21 cellular contexts compared by ENCODE assay signal in genomic region chr1:172885411-172885810, GRCh38.
A peak's percentile ranks its signal among the peaks of the same experiment; 100 is the strongest.
DNase-seq lines count a peak whose midpoint lies in the region; TF ChIP-seq lines count a peak whose summit lies in the region.
"Had no signal": no experiment of that assay in that cellular context is flagged by ENCODE, and none has a peak within 500 bp of the region (broad histone marks: within the 10 kb centered on the region; RNA-seq: fewer than 3 reads in every experiment).

No MANE protein-coding gene starts in this region.

- no peak for TF ChIP-seq POLR2A in vagina (IDR thresholded peaks at IDR 0.05)

- intact Hi-C loops in vagina (cut with DNase I) = no loop called here

- H3K36me3 ChIP-seq in fibroblast of lung (ENCODE audit: control insufficient read depth, insufficient read depth, low read length) (no peaks in the 10 kb centered on the region), skeletal muscle satellite cell (ENCODE audit: insufficient read depth, low read length) (no peaks in the 10 kb centered on the region), vagina (no peaks in the 10 kb centered on the region)
- H3K36me3 ChIP-seq: brain microvascular endothelial cell, right lobe of liver had no signal

- no peak overlapping the region for H3K27ac ChIP-seq in fibroblast of lung (ENCODE audit: insufficient read depth, low read length)
- H3K27ac ChIP-seq in vagina = no peak overlapping the region
- H3K27ac ChIP-seq: right lobe of liver had no signal

- no peaks in the 10 kb centered on the region for H3K79me2 ChIP-seq in fibroblast of lung (ENCODE audit: control insufficient read depth, insufficient read depth, low read length)

- DNase-seq in ELR (ENCODE audit: low read depth) (peak; percentile 58), NCI-H226 (peak; percentile 51), fibroblast of lung (ENCODE audit: low read depth in 2 of 2) (peak; percentile 23 to 47), SK-N-DZ (ENCODE audit: low spot score) (no peak), vagina (ENCODE audit: extremely low spot score in 2 of 2) (no peak)
- no peak for DNase-seq in stimulated activated CD4-positive, alpha-beta T cell treated with anti-CD3 and anti-CD28 coated beads, Interleukin-2, amount 100 ng/mL, for 48 hours
- DNase-seq: activated CD4-positive, alpha-beta memory T cell treated with anti-CD3 and anti-CD28 coated beads, Interleukin-2, amount 10 ng/mL, durations not matched to agents 7 days and 5 days; activated CD4-positive, CD25-positive, alpha-beta regulatory T cell; activated effector memory CD4-positive, alpha-beta T cell treated with anti-CD3 and anti-CD28 coated beads, Interleukin-2, amount 50 U/mL, for 16 hours; brain microvascular endothelial cell; CD8-positive, alpha-beta memory T cell; DMS79 treated with DMSO at 0.1 percent for 48 hours; endodermal cell; GOT3; head of caudate nucleus; KBM-7; NCI-H1694 treated with DMSO at 0.1 percent for 48 hours; NCI-H2171 treated with DMSO at 0.1 percent for 48 hours; nephron progenitor cell; right lobe of liver had no signal

- no peak overlapping the region for H3K9ac ChIP-seq in fibroblast of lung (ENCODE audit: insufficient read depth, low read length)
- H3K9ac ChIP-seq in skeletal muscle satellite cell (ENCODE audit: low read depth, low read length) = no peak overlapping the region

- no peaks in the 10 kb centered on the region for H3K9me3 ChIP-seq in fibroblast of lung (ENCODE audit: control insufficient read depth, insufficient read depth, low read depth, low read length)
- H3K9me3 ChIP-seq in skeletal muscle satellite cell (replicated peaks; ENCODE audit: low read length) = no peaks in the 10 kb centered on the region
- H3K9me3 ChIP-seq in vagina = no peaks in the 10 kb centered on the region
- H3K9me3 ChIP-seq: right lobe of liver had no signal

- no peaks in the 10 kb centered on the region for H4K20me1 ChIP-seq in fibroblast of lung (ENCODE audit: control insufficient read depth, extremely low read depth, insufficient read depth, low read length)

- H3K4me3 ChIP-seq in fibroblast of lung (replicated peaks in 1 of 4; ENCODE audit: control extremely low read depth in 1 of 4, insufficient read depth in 1 of 4, low read depth in 3 of 4, low read length in 4 of 4) (no peak overlapping the region), skeletal muscle satellite cell (ENCODE audit: low read length) (no peak overlapping the region), vagina (no peak overlapping the region)
- H3K4me3 ChIP-seq: right lobe of liver had no signal

- peaks cover 3% of the 10 kb centered on the region for H3K4me1 ChIP-seq in fibroblast of lung (ENCODE audit: control insufficient read depth, extremely low read depth, insufficient read depth, low read length)
- peaks cover 34% of the 10 kb centered on the region for H3K4me1 ChIP-seq in skeletal muscle satellite cell (ENCODE audit: control insufficient read depth, insufficient read depth, low read length)
- H3K4me1 ChIP-seq in vagina = no peaks in the 10 kb centered on the region
- H3K4me1 ChIP-seq: right lobe of liver had no signal

- H3K4me2 ChIP-seq in fibroblast of lung (ENCODE audit: extremely low read depth, insufficient read depth, low read length) (no peak overlapping the region), skeletal muscle satellite cell (ENCODE audit: low read length) (peak overlapping the region; percentile 28)

- no peak overlapping the region for H2AFZ ChIP-seq in fibroblast of lung (ENCODE audit: low read length)

- TF ChIP-seq CTCF in fibroblast of lung (conservative IDR thresholded peaks at IDR 0.05 in 1 of 2, IDR thresholded peaks at IDR 0.05 in 1 of 2; ENCODE audit: low read depth in 1 of 2, low read length in 2 of 2) = no peak
- no peak for TF ChIP-seq CTCF in vagina (IDR thresholded peaks at IDR 0.05)

- H3K27me3 ChIP-seq in fibroblast of lung (ENCODE audit: control insufficient read depth, insufficient read depth, low read length) (no peaks in the 10 kb centered on the region), skeletal muscle satellite cell (ENCODE audit: control insufficient read depth, insufficient read depth, low read length) (no peaks in the 10 kb centered on the region), vagina (no peaks in the 10 kb centered on the region)
- H3K27me3 ChIP-seq: brain microvascular endothelial cell, right lobe of liver had no signal

Comparison
In these comparisons a context has a peak if more than half of its experiments do, and no peak if none do; other contexts are left out.
1. DNase-seq: peak in ELR (single experiment), NCI-H226 (single experiment) and fibroblast of lung (2 of 2); none in stimulated activated CD4-positive, alpha-beta T cell treated with anti-CD3 and anti-CD28 coated beads, Interleukin-2, amount 100 ng/mL, for 48 hours (0 of 2), SK-N-DZ (single experiment) and vagina (0 of 2).